Comparison of ENCODE assay signal across 8 cellular contexts in the genomic region with DNA sequence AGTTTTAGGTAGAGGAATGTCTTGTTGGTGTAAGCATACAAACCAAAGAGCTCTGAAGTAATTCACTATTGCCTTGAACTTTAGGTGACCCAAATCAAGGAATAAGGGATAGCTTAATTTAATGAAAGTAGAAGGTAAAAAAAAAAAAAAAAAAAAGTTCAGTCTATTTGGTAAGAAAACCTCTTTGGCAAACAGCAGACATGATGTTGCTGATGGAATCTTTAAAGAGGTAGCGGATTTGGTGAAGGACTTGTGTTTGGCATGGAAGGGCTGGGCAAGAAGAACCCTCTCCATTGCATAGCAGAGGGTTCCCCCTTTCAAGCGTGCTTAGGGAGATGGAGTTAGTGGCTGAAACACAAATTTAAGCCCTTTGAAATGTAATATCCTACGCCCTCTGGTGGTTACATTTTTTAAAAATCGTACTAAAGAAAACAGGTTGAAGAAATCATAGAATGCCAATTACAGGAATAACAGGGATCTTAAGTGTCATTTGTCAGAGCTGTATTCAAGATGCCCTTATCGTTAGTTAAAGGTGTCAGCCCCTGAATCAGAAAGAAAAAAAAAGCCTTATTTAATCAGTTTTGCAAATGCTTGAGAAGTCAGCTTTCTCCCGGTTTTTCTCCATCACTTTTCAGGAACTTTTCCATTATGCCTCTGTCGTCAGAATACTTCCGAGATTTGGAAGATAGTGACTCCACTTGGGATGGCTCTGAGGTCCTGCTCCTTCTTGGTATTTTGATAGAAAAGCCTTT.
A peak's percentile ranks its signal among the peaks of the same experiment; 100 is the strongest.
DNase-seq lines count a peak whose midpoint lies in the region; ATAC-seq, FAIRE-seq and TF ChIP-seq lines count a peak whose summit lies in the region.

No MANE protein-coding gene starts in this region.

- H3K27ac ChIP-seq in thyroid gland: no peak overlapping the region

- H3K27me3 Mint-ChIP-seq in brain: peaks cover 3% of the 10 kb centered on the region

- H3K4me1 ChIP-seq in thyroid gland: no peaks in the 10 kb centered on the region

- peak; percentile 98 for FAIRE-seq in islet of Langerhans (lab: Jason Lieb, UNC)

- no peak overlapping the region for H3K4me3 Mint-ChIP-seq in brain

- H3K9me3 Mint-ChIP-seq in brain: peaks cover 4 to 9% (median 6%) of the 10 kb centered on the region in 5 experiments

- no peaks in the 10 kb centered on the region for H3K36me3 Mint-ChIP-seq in brain

- no peaks in the 10 kb centered on the region for H3K36me3 ChIP-seq in thyroid gland

- no peak for TF ChIP-seq POLR2A in thyroid gland (IDR thresholded peaks at IDR 0.05)

- peaks cover 10% of the 10 kb centered on the region for H3K4me1 Mint-ChIP-seq in brain

- no peak for ATAC-seq in GM21619 (IDR thresholded peaks at IDR 0.05; ENCODE audit: unreplicated experiment)

- H3K27me3 ChIP-seq in thyroid gland: no peaks in the 10 kb centered on the region

- 26 to 27% methylated on average over 8 of the region's 8 CpGs for WGBS in thyroid gland, 2 donors

- H3K9me3 ChIP-seq in thyroid gland: no peaks in the 10 kb centered on the region

- H3K4me3 ChIP-seq in thyroid gland (replicated peaks in 1 of 3): no peak overlapping the region

- intact Hi-C loops in thyroid gland (cut with DNase I): loop anchor here (5.0 kb wide), 1 partner anchor 1025 kb away; no protein-coding TSS in a partner anchor

- TF ChIP-seq CTCF in brain (conservative IDR thresholded peaks at IDR 0.05) (peak; percentile 82 to 85), thyroid gland (IDR thresholded peaks at IDR 0.05) (peak in 5 of 6 experiments; percentile 26 to 66 (median 60))

- peak overlapping the region in 1 of 5 experiments; percentile 24 for H3K27ac Mint-ChIP-seq in brain

- DNase-seq in Ammon's horn (ENCODE audit: low spot score) (peak; percentile 80), HCEC 1CT (peak; percentile 41), NCI-H524 treated with DMSO at 0.1 percent for 48 hours (lab: John Stamatoyannopoulos, UW) (peak; percentile 30), thyroid gland (peak in 1 of 2 donors; percentile 2)
- DNase-seq in activated effector memory CD4-positive, alpha-beta T cell treated with Interleukin-2 at 50 U/mL for 16 hours: no peak
